27 cellular contexts compared by ENCODE assay signal in genomic region chr2:39708003-39708402, GRCh38. TPM values are rescaled to one million over a fixed set of nuclear protein-coding genes. Genes with fewer than 3 reads are reported as not detected.
"Had no signal": no experiment of that assay in that cellular context is flagged by ENCODE, and none has a peak within 500 bp of the region (broad histone marks: within the 10 kb centered on the region; RNA-seq: fewer than 3 reads in every experiment).

No MANE protein-coding gene starts in this region.

- FAIRE-seq: endothelial cell of umbilical vein, islet of Langerhans, urothelium cell line had no signal

- H3K27ac ChIP-seq: colonic mucosa, esophagus muscularis mucosa, foreskin keratinocyte, gastroesophageal sphincter, heart right ventricle, left lung, prostate gland, right atrium auricular region, sigmoid colon, testis, tibial artery, upper lobe of left lung had no signal

- H3K4me1 ChIP-seq: colonic mucosa, esophagus muscularis mucosa, foreskin keratinocyte, gastroesophageal sphincter, heart right ventricle, left lung, prostate gland, right atrium auricular region, sigmoid colon, testis, tibial artery, upper lobe of left lung had no signal

- H3K9me3 ChIP-seq: colonic mucosa, esophagus muscularis mucosa, gastroesophageal sphincter, left lung, mucosa of descending colon, prostate gland, right atrium auricular region, sigmoid colon, testis, tibial artery, upper lobe of left lung had no signal

- DNase-seq: colonic mucosa; effector CD8-positive, alpha-beta T cell; endodermal cell; foreskin keratinocyte; heart right ventricle; hippocampal formation; left cardiac atrium; left lung; mesenchymal stem cell; mucosa of descending colon; naive B cell; sigmoid colon; stimulated activated CD4-positive, alpha-beta T cell treated with anti-CD3 and anti-CD28 coated beads, Interleukin-4, amount 100 ng/mL, for 4 hours; stimulated activated naive CD8-positive, alpha-beta T cell treated with anti-CD3 and anti-CD28 coated beads, Interleukin-15, Interleukin-2, amounts not matched to agents 100 U/mL and 50 U/mL, for 24 hours; testis; tibial artery; upper lobe of left lung had no signal

- H3K27me3 ChIP-seq: colonic mucosa, esophagus muscularis mucosa, gastroesophageal sphincter, heart right ventricle, left lung, right atrium auricular region, sigmoid colon, testis, tibial artery, upper lobe of left lung had no signal

- H3K4me3 ChIP-seq: colonic mucosa, esophagus muscularis mucosa, gastroesophageal sphincter, heart right ventricle, left lung, mucosa of descending colon, prostate gland, right atrium auricular region, sigmoid colon, testis, tibial artery, upper lobe of left lung had no signal

- H3K36me3 ChIP-seq: colonic mucosa, gastroesophageal sphincter, left lung, prostate gland, right atrium auricular region, sigmoid colon, tibial artery, upper lobe of left lung had no signal

- ATAC-seq: foreskin keratinocyte; gastroesophageal sphincter; heart right ventricle; left cardiac atrium; left lung; mucosa of descending colon; stimulated activated memory B cell treated with anti-CD40 and anti-IgM and Interleukin-4, amounts not matched to agents 10 μg/mL and 1 μg/mL and 100 μg/mL, for 72 hours; stimulated activated naive CD8-positive, alpha-beta T cell treated with anti-CD3 and anti-CD28 coated beads, Interleukin-15, Interleukin-2, amounts not matched to agents 100 U/mL and 50 U/mL, for 24 hours had no signal

RNA-seq across cellular contexts. Expression of gene TMEM178A, which starts 42.3 kb away (rescaled TPM):
- total RNA-seq: foreskin keratinocyte; lung microvascular endothelial cell; natural killer cell treated with Interleukin-12 subunit alpha and Interleukin-12 subunit beta and Interleukin-15 and Interleukin-18, amount 100 ng/mL, for 72 hours had no signal
